8 cellular contexts compared by ENCODE assay signal in the genomic region with DNA sequence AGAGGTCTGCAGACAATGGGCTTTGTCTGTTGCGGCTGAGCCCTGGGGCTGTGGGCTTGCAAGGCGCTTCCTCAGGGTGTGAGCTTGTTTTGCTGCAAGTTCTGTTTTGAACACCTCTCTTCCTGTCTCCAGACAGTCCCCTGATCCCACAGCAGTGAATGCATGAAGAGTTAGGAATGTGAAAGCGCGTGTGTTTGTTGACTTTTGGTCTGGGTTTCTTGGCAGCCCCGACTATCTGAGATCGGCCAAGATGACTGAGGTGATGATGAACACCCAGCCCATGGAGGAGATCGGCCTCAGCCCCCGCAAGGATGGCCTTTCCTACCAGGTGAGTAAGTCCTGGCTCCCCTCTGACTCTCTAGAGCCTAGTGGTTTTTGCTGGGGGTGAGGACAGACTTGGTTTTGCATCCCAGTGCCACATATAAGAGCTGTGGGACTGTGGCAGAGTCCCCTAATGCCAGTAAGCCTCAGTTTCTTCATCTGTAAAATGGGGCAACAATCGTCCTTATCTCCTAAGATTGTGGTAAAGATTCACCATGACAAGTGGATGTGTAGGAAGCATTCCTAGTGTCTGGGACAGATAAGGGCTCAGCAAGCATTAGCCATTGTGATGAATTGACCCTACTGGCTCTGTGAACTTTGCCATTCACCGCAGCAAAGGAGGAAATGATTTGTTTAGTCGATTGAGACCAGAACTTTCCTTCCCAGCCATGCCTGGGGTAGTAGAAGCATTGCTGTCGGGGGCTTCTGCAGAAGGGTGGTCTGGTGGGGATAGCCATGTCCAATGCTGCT. TPM values are rescaled to one million over a fixed set of nuclear protein-coding genes. Genes with fewer than 3 reads are reported as not detected.
A peak's percentile ranks its signal among the peaks of the same experiment; 100 is the strongest.
DNase-seq lines count a peak whose midpoint lies in the region; ATAC-seq and TF ChIP-seq lines count a peak whose summit lies in the region.

No MANE protein-coding gene starts in this region.

- peak; percentile 63 for DNase-seq in Calu3
- DNase-seq in RWPE1 (ENCODE audit: low spot score) = peak; percentile 59
- DNase-seq in central memory CD8-positive, alpha-beta T cell (ENCODE audit: low spot score in 2 of 2) = no peak
- DNase-seq in natural killer cell = no peak
- DNase-seq in NCI-H82 treated with DMSO at 0.1 percent for 48 hours (lab: John Stamatoyannopoulos, UW; ENCODE audit: unreplicated experiment) = no peak

- POLR2A ChIA-PET in RWPE1 (lab: Yijun Ruan, JAX; ENCODE audit: low non-redundant PET) = no interaction called here

- CTCF ChIA-PET in Calu3 (lab: Charles Lee) = interaction anchor here (0.6 to 1.3 kb wide), 5 partner anchors 19 to 477 kb away, joined by 3 to 6 read pairs (median 3); no protein-coding TSS in a partner anchor
- CTCF ChIA-PET in RWPE1 (lab: Yijun Ruan, JAX) = interaction anchor here (0.5 to 0.6 kb wide), 2 partner anchors 12 to 184 kb away, joined by 4 read pairs; no protein-coding TSS in a partner anchor

- H3K27me3 Mint-ChIP-seq in Calu3 (ENCODE audit: unreplicated experiment) (peaks cover 92% of the 10 kb centered on the region), natural killer cell (ENCODE audit: low read depth in 2 of 2) (no peaks in the 10 kb centered on the region)
- H3K27me3 Mint-ChIP-seq in central memory CD8-positive, alpha-beta T cell = no peaks in the 10 kb centered on the region

- H3K36me3 Mint-ChIP-seq in Calu3 (ENCODE audit: insufficient read depth, unreplicated experiment) = peaks cover 23% of the 10 kb centered on the region
- H3K36me3 Mint-ChIP-seq in central memory CD8-positive, alpha-beta T cell (ENCODE audit: insufficient read depth) = peaks cover 60% of the 10 kb centered on the region
- H3K36me3 Mint-ChIP-seq in natural killer cell = peaks cover 6% of the 10 kb centered on the region

- H3K27ac ChIP-seq in RWPE1 = peak overlapping the region; percentile 43

- H3K27ac Mint-ChIP-seq in Calu3 (ENCODE audit: unreplicated experiment) (no peak overlapping the region), natural killer cell (peak overlapping the region; percentile 85 to 93)
- H3K27ac Mint-ChIP-seq in central memory CD8-positive, alpha-beta T cell (ENCODE audit: low read depth) = peak overlapping the region; percentile 83

- no peak for TF ChIP-seq CTCF in Calu3 (IDR thresholded peaks at IDR 0.05; ENCODE audit: unreplicated experiment)
- no peak for TF ChIP-seq CTCF in RWPE1 (conservative IDR thresholded peaks at IDR 0.05; ENCODE audit: low read depth)
- TF ChIP-seq CTCF in natural killer cell (IDR thresholded peaks at IDR 0.05) = no peak

- H3K4me3 Mint-ChIP-seq in Calu3 (ENCODE audit: low read depth, unreplicated experiment) (no peak overlapping the region), natural killer cell (peak overlapping the region; percentile 94)
- H3K4me3 Mint-ChIP-seq in central memory CD8-positive, alpha-beta T cell = peak overlapping the region; percentile 84

- BruUV-seq in Calu3 (replicated peaks; lab: Mats Ljungman, UMichigan) = no TSS peak

- no peak for ATAC-seq in central memory CD8-positive, alpha-beta T cell (replicated peaks; ENCODE audit: extremely low read depth, poor library complexity, severe bottlenecking)
- ATAC-seq in natural killer cell = no peak
- no peak for ATAC-seq in GM19351 (IDR thresholded peaks at IDR 0.05; ENCODE audit: unreplicated experiment)
- no peak for ATAC-seq in HG02678 (IDR thresholded peaks at IDR 0.05; ENCODE audit: unreplicated experiment)
- no peak for ATAC-seq in HG03439 (IDR thresholded peaks at IDR 0.05; ENCODE audit: unreplicated experiment)

- no peaks in the 10 kb centered on the region for H3K9me3 Mint-ChIP-seq in Calu3 (ENCODE audit: low read depth, unreplicated experiment)
- H3K9me3 Mint-ChIP-seq in central memory CD8-positive, alpha-beta T cell = no peaks in the 10 kb centered on the region
- H3K9me3 Mint-ChIP-seq in natural killer cell = no peaks in the 10 kb centered on the region

- H3K4me1 Mint-ChIP-seq in Calu3 (ENCODE audit: low read depth, unreplicated experiment) = peaks cover 14% of the 10 kb centered on the region
- H3K4me1 Mint-ChIP-seq in central memory CD8-positive, alpha-beta T cell = peaks cover 76% of the 10 kb centered on the region
- H3K4me1 Mint-ChIP-seq in natural killer cell = peaks cover 69 to 81% of the 10 kb centered on the region in 2 donors

- intact Hi-C loops in Calu3 (cut with micrococcal nuclease; ENCODE audit: unreplicated experiment) (loop anchor here (10.0 kb wide), 1 partner anchor 90 kb away; no protein-coding TSS in a partner anchor), natural killer cell (cut with micrococcal nuclease) (loop anchor here (5.0 kb wide), 2 partner anchors 72 to 213 kb away; a partner anchor contains a TSS)

RNA-seq across cellular contexts. Expression of a gene that starts 3.0 kb away (rescaled TPM):
- total RNA-seq in Calu3 (2022) (2.4 and 3.3 TPM in 2 replicates), natural killer cell (100 to 1,000 TPM; 157 to 197 (median 158) TPM)

Comparison
In these comparisons a context has a peak if more than half of its experiments do, and no peak if none do; other contexts are left out.
1. DNase-seq: peak in Calu3 (single experiment) and RWPE1 (single experiment); none in central memory CD8-positive, alpha-beta T cell (0 of 2), natural killer cell (single experiment) and NCI-H82 treated with DMSO at 0.1 percent for 48 hours (single experiment).
2. RNA of a gene that starts 3.0 kb away (total RNA-seq): 157 to 197 TPM in natural killer cell; 2.4 to 3.3 TPM in Calu3; every median in the first group is over 10 times any median in the second.